8 cellular contexts compared by ENCODE assay signal in genomic region chr19:38402967-38403674, GRCh38. TPM values are rescaled to one million over a fixed set of nuclear protein-coding genes. Genes with fewer than 3 reads are reported as not detected.
DNase-seq lines count a peak whose midpoint lies in the region; ATAC-seq and TF ChIP-seq lines count a peak whose summit lies in the region.

Gene FAM98C, plus strand, starts transcription at chr19:38403093. Its CDS starts 61 bp downstream, at chr19:38403154.

- peaks cover 4% of the 10 kb centered on the region for H3K79me2 ChIP-seq in GM23248 (ENCODE audit: insufficient read depth)
- H3K79me2 ChIP-seq in fibroblast of lung (ENCODE audit: control insufficient read depth, insufficient read depth, low read length) = no peaks in the 10 kb centered on the region

- H2AFZ ChIP-seq in GM23248 (peak within 1 kb of the TSS; percentile 90), fibroblast of lung (ENCODE audit: low read length) (peak within 1 kb of the TSS; percentile 78)

- peaks cover 8% of the 10 kb centered on the region for H3K36me3 Mint-ChIP-seq in activated T-helper 1 cell treated with anti-CD3 and anti-CD28 coated beads, Interleukin-12 subunit alpha, Interleukin-12 subunit beta, Interleukin-2, Interleukin-4 antibody, amounts not matched to agents 30 ng/mL and 10 ng/mL and 1 ng/mL, durations not matched to agents 14 hours and 24 hours and 36 hours (ENCODE audit: low read depth)
- no peaks in the 10 kb centered on the region for H3K36me3 Mint-ChIP-seq in natural killer cell

- no peaks in the 10 kb centered on the region for H3K27me3 ChIP-seq in GM23248 (replicated peaks; ENCODE audit: insufficient read depth)
- H3K27me3 ChIP-seq in fibroblast of lung (ENCODE audit: control insufficient read depth, insufficient read depth, low read length) = no peaks in the 10 kb centered on the region

- no peaks in the 10 kb centered on the region for H3K9me3 Mint-ChIP-seq in activated T-helper 1 cell treated with anti-CD3 and anti-CD28 coated beads, Interleukin-12 subunit alpha, Interleukin-12 subunit beta, Interleukin-2, Interleukin-4 antibody, amounts not matched to agents 30 ng/mL and 10 ng/mL and 1 ng/mL, durations not matched to agents 14 hours and 24 hours and 36 hours
- no peaks in the 10 kb centered on the region for H3K9me3 Mint-ChIP-seq in natural killer cell

- peak within 1 kb of the TSS; percentile 84 for H3K9ac ChIP-seq in GM23248
- H3K9ac ChIP-seq in fibroblast of lung (ENCODE audit: insufficient read depth, low read length) = peak within 1 kb of the TSS; percentile 65

- ATAC-seq in natural killer cell = peak; percentile 95 to 99 (median 96)

- in situ Hi-C loops in GM23248 (cut with MboI) = no loop called here

- peak within 1 kb of the TSS; percentile 89 for H3K4me3 Mint-ChIP-seq in activated T-helper 1 cell treated with anti-CD3 and anti-CD28 coated beads, Interleukin-12 subunit alpha, Interleukin-12 subunit beta, Interleukin-2, Interleukin-4 antibody, amounts not matched to agents 30 ng/mL and 10 ng/mL and 1 ng/mL, durations not matched to agents 14 hours and 24 hours and 36 hours
- H3K4me3 Mint-ChIP-seq in natural killer cell = peak within 1 kb of the TSS; percentile 97

- H3K27ac Mint-ChIP-seq in activated T-helper 1 cell treated with anti-CD3 and anti-CD28 coated beads, Interleukin-12 subunit alpha, Interleukin-12 subunit beta, Interleukin-2, Interleukin-4 antibody, amounts not matched to agents 30 ng/mL and 10 ng/mL and 1 ng/mL, durations not matched to agents 14 hours and 24 hours and 36 hours = peak within 1 kb of the TSS; percentile 94
- H3K27ac Mint-ChIP-seq in natural killer cell = peak within 1 kb of the TSS; percentile 86 to 95

- H3K9me3 ChIP-seq in GM23248 (ENCODE audit: low read depth) (no peaks in the 10 kb centered on the region), fibroblast of lung (ENCODE audit: control insufficient read depth, insufficient read depth, low read depth, low read length) (no peaks in the 10 kb centered on the region)

- peak; percentile 68 to 77 for TF ChIP-seq CTCF in fibroblast of lung (conservative IDR thresholded peaks at IDR 0.05 in 1 of 2, IDR thresholded peaks at IDR 0.05 in 1 of 2; ENCODE audit: low read depth in 1 of 2, low read length in 2 of 2)
- peak; percentile 100 for TF ChIP-seq CTCF in natural killer cell (IDR thresholded peaks at IDR 0.05)

- DNase-seq in Daoy (ENCODE audit: low read depth) (peak; percentile 98), GM23248 (peak; percentile 98), Kasumi-1 (lab: John Stamatoyannopoulos, UW) (peak; percentile 93 to 96), RKO (ENCODE audit: low spot score) (peak; percentile 96), fibroblast of lung (ENCODE audit: low read depth in 2 of 2) (peak; percentile 90 to 95), natural killer cell (peak; percentile 99)
- DNase-seq in activated T-helper 1 cell treated with anti-CD3 and anti-CD28 coated beads, Interleukin-12 subunit alpha, Interleukin-12 subunit beta, Interleukin-2, Interleukin-4 antibody, amounts not matched to agents 30 ng/mL and 10 ng/mL and 1 ng/mL, durations not matched to agents 14 hours and 24 hours and 36 hours (ENCODE audit: low spot score) = peak; percentile 98
- peak; percentile 98 for DNase-seq in stimulated activated naive CD4-positive, alpha-beta T cell treated with Interleukin-2 at 50 U/mL for 16 hours (lab: John Stamatoyannopoulos, UW)

- peak within 1 kb of the TSS; percentile 95 for H3K4me3 ChIP-seq in GM23248
- peak within 1 kb of the TSS; percentile 67 to 96 (median 88) for H3K4me3 ChIP-seq in fibroblast of lung (replicated peaks in 1 of 4; ENCODE audit: control extremely low read depth in 1 of 4, insufficient read depth in 1 of 4, low read depth in 3 of 4, low read length in 4 of 4)

- WGBS in GM23248 (ENCODE audit: low coverage in 1 of 2, low lambda C conversion rate in 2 of 2, missing lambda C conversion rate in 2 of 2), 2 experiments = 2% methylated on average over 42 to 64 of the region's 82 CpGs

- intact Hi-C loops in activated T-helper 1 cell treated with anti-CD3 and anti-CD28 coated beads, Interleukin-12 subunit alpha, Interleukin-12 subunit beta, Interleukin-2, Interleukin-4 antibody, amounts not matched to agents 30 ng/mL and 10 ng/mL and 1 ng/mL, durations not matched to agents 14 hours and 24 hours and 36 hours (cut with micrococcal nuclease) = loop anchor here (1.0 to 2.0 kb wide), 13 partner anchors 9 to 527 kb away; partner anchors contain the start of genes EIF3K, GGN, MRPS12 and PSMD8
- intact Hi-C loops in natural killer cell (cut with micrococcal nuclease) = loop anchor here (1.0 to 5.0 kb wide), 4 partner anchors 28 to 528 kb away; partner anchors contain the start of genes MRPS12, PSMD8 and SARS2

- H3K4me1 ChIP-seq in GM23248 (ENCODE audit: insufficient read depth) = 0 out of 2 replicates have a peak, but pooled peaks cover 4% of the 10 kb centered on the region
- no peaks in the 10 kb centered on the region for H3K4me1 ChIP-seq in fibroblast of lung (ENCODE audit: control insufficient read depth, extremely low read depth, insufficient read depth, low read length)

- H3K27ac ChIP-seq in GM23248 (no peak within 1 kb of the TSS), fibroblast of lung (ENCODE audit: insufficient read depth, low read length) (peak within 1 kb of the TSS; percentile 44)

- H3K9me2 ChIP-seq in GM23248 (ENCODE audit: insufficient read depth) = no peaks in the 10 kb centered on the region

- H3K4me2 ChIP-seq in GM23248 (ENCODE audit: unreplicated experiment) (peak within 1 kb of the TSS; percentile 82), fibroblast of lung (ENCODE audit: extremely low read depth, insufficient read depth, low read length) (peak within 1 kb of the TSS; percentile 88)

- no peaks in the 10 kb centered on the region for H4K20me1 ChIP-seq in GM23248 (ENCODE audit: insufficient read depth)
- no peaks in the 10 kb centered on the region for H4K20me1 ChIP-seq in fibroblast of lung (ENCODE audit: control insufficient read depth, extremely low read depth, insufficient read depth, low read length)

- peaks cover 21% of the 10 kb centered on the region for H3K4me1 Mint-ChIP-seq in activated T-helper 1 cell treated with anti-CD3 and anti-CD28 coated beads, Interleukin-12 subunit alpha, Interleukin-12 subunit beta, Interleukin-2, Interleukin-4 antibody, amounts not matched to agents 30 ng/mL and 10 ng/mL and 1 ng/mL, durations not matched to agents 14 hours and 24 hours and 36 hours (ENCODE audit: low read depth)
- peaks cover 10 to 19% of the 10 kb centered on the region in 2 donors for H3K4me1 Mint-ChIP-seq in natural killer cell

- no peaks in the 10 kb centered on the region for H3K27me3 Mint-ChIP-seq in activated T-helper 1 cell treated with anti-CD3 and anti-CD28 coated beads, Interleukin-12 subunit alpha, Interleukin-12 subunit beta, Interleukin-2, Interleukin-4 antibody, amounts not matched to agents 30 ng/mL and 10 ng/mL and 1 ng/mL, durations not matched to agents 14 hours and 24 hours and 36 hours (ENCODE audit: insufficient read depth)
- H3K27me3 Mint-ChIP-seq in natural killer cell (ENCODE audit: low read depth in 2 of 2) = peaks cover 12 to 16% of the 10 kb centered on the region in 2 donors

- no peaks in the 10 kb centered on the region for H3F3A ChIP-seq in GM23248 (ENCODE audit: insufficient read depth)

- H3K36me3 ChIP-seq in GM23248 (ENCODE audit: low read depth) (no peaks in the 10 kb centered on the region), fibroblast of lung (ENCODE audit: control insufficient read depth, insufficient read depth, low read length) (peaks cover 2% of the 10 kb centered on the region)

RNA-seq across cellular contexts. Expression of gene FAM98C, which starts in this region (rescaled TPM):
- total RNA-seq in Daoy (2014; rRNA removed; shearing (Covaris generic)) = 19.0 and 21.9 TPM in 2 replicates
- total RNA-seq in GM23248 (2014; rRNA removed; shearing (Covaris generic)) = 18.1 and 27.3 TPM in 2 replicates
- polyA plus RNA-seq in GM23248 (2016; fragmentation: Nextera tagmentation; extraction: Ambion mirVana) (13.8 and 16.5 TPM in 2 replicates), fibroblast of lung (4.5 and 4.9 TPM in 2 replicates)
- 26.6 and 27.5 TPM in 2 replicates for total RNA-seq in activated T-helper 1 cell treated with anti-CD3 and anti-CD28 coated beads, Interleukin-12 subunit alpha, Interleukin-12 subunit beta, Interleukin-2, Interleukin-4 antibody, amounts not matched to agents 30 ng/mL and 10 ng/mL and 1 ng/mL, durations not matched to agents 14 hours and 24 hours and 36 hours
- total RNA-seq in fibroblast of lung (8.5 and 10.6 TPM in 2 replicates), natural killer cell (10 to 100 TPM; 36.9 to 42.1 (median 41.6) TPM)
- polyA plus RNA-seq in fibroblast of lung (2012) = 10.1 and 12.2 TPM in 2 replicates
- polyA minus RNA-seq in fibroblast of lung (ENCODE audit: low replicate concordance) = 6.2 and 9.0 TPM in 2 replicates
